Comparison of ENCODE assay signal across 11 cellular contexts in the genomic region with DNA sequence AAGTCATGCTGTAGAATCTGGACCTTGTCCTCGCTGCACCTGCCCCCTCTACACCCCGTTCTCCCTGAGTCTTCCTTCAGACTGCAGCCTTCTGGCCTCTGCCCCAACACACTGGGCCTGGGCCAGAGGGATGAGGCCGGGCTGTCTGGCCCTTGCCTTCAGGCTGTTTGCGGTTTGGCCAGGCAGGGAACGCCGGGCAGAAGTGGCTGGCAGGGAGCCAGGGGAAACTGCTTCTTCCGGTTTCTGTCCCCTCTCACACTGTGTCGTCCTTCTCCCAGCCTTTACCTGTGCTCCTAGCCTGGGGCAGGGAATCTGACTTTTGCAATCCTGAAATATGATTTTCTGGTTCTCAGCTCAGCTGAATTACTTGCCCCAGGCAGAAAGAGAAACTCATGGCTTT. TPM values are rescaled to one million over a fixed set of nuclear protein-coding genes. Genes with fewer than 3 reads are reported as not detected.
A peak's percentile ranks its signal among the peaks of the same experiment; 100 is the strongest.
DNase-seq lines count a peak whose midpoint lies in the region; ATAC-seq and TF ChIP-seq lines count a peak whose summit lies in the region.
"Had no signal": no experiment of that assay in that cellular context is flagged by ENCODE, and none has a peak within 500 bp of the region (broad histone marks: within the 10 kb centered on the region; RNA-seq: fewer than 3 reads in every experiment).

No MANE protein-coding gene starts in this region.

- no peaks in the 10 kb centered on the region for H3K4me1 Mint-ChIP-seq in Calu3 (ENCODE audit: low read depth, unreplicated experiment)

- H3K4me1 ChIP-seq in PC-3 (ENCODE audit: insufficient read depth, low read length), result no peaks in the 10 kb centered on the region
- H3K4me1 ChIP-seq in psoas muscle, result peaks cover 60% of the 10 kb centered on the region
- H3K4me1 ChIP-seq in mesendoderm (ENCODE audit: control insufficient read depth, low read depth, low read length), result no peaks in the 10 kb centered on the region

- no peak overlapping the region for H4K8ac ChIP-seq in mesendoderm (ENCODE audit: low read depth, low read length)

- no peak overlapping the region for H3K56ac ChIP-seq in mesendoderm (ENCODE audit: low read length)

- no peaks in the 10 kb centered on the region for H3K9me2 ChIP-seq in PC-3 (replicated peaks; ENCODE audit: low read length)

- peak overlapping the region; percentile 69 for H3K27ac ChIP-seq in PC-3 (ENCODE audit: low read length)
- H3K27ac ChIP-seq in psoas muscle, result peak overlapping the region; percentile 90
- H3K27ac ChIP-seq in mesendoderm (ENCODE audit: low read depth, low read length), result no peak overlapping the region
- H3K27ac ChIP-seq: HL-60 had no signal

- no peak overlapping the region for H2BK120ac ChIP-seq in mesendoderm (ENCODE audit: low read depth, low read length)

- no peak overlapping the region; the same call in 1 of the 2 replicates for H3K4me2 ChIP-seq in PC-3 (ENCODE audit: low read length)
- H3K4me2 ChIP-seq in mesendoderm (ENCODE audit: low read length), result no peak overlapping the region

- no peak overlapping the region for H3K27ac Mint-ChIP-seq in Calu3 (ENCODE audit: unreplicated experiment)

- POLR2A ChIA-PET in PC-3 (lab: Charles Lee; ENCODE audit: unreplicated experiment), result no interaction called here

- ATAC-seq in PC-3 (peak; percentile 60), Right ventricle myocardium inferior (peak; percentile 49), psoas muscle (peak; percentile 80 to 94 (median 92))

- no peak overlapping the region for H2AK5ac ChIP-seq in mesendoderm (ENCODE audit: low read length)

- H3K79me1 ChIP-seq in mesendoderm (ENCODE audit: low read length), result no peaks in the 10 kb centered on the region

- no peak overlapping the region for H2AFZ ChIP-seq in PC-3 (ENCODE audit: low read length)

- H3K36me3 ChIP-seq in PC-3 (ENCODE audit: low read depth, low read length) (no peaks in the 10 kb centered on the region), psoas muscle (ENCODE audit: insufficient read depth in 1 of 2, low read depth in 1 of 2) (peaks cover 3 to 34% of the 10 kb centered on the region in 2 donors), mesendoderm (ENCODE audit: control insufficient read depth, insufficient read depth, low read length) (no peaks in the 10 kb centered on the region)

- H3K18ac ChIP-seq in mesendoderm (ENCODE audit: low read length), result no peak overlapping the region

- no peak overlapping the region for H3K23ac ChIP-seq in mesendoderm (ENCODE audit: low read length)

- no peak overlapping the region for H3K4ac ChIP-seq in mesendoderm (ENCODE audit: low read depth, low read length)

- no peaks in the 10 kb centered on the region for H3K9me3 ChIP-seq in PC-3 (ENCODE audit: low read length)
- no peaks in the 10 kb centered on the region for H3K9me3 ChIP-seq in psoas muscle

- H3K9ac ChIP-seq in PC-3 (ENCODE audit: low read length) (no peak overlapping the region), mesendoderm (ENCODE audit: low read length) (no peak overlapping the region)

- H3K4me3 ChIP-seq in PC-3 (ENCODE audit: low read length) (no peak overlapping the region), psoas muscle (no peak overlapping the region), mesendoderm (ENCODE audit: low read length) (no peak overlapping the region)

- H3F3A ChIP-seq in PC-3 (ENCODE audit: low read length, unreplicated experiment), result no peaks in the 10 kb centered on the region

- CTCF ChIA-PET in Calu3 (lab: Charles Lee) (interaction anchor here (0.7 kb wide), 2 partner anchors 24 to 146 kb away, joined by 4 to 6 read pairs; no protein-coding TSS in a partner anchor), PC-3 (lab: Charles Lee) (no interaction called here)

- no peak overlapping the region for H3K4me3 Mint-ChIP-seq in Calu3 (ENCODE audit: low read depth, unreplicated experiment)

- no peak overlapping the region for H2BK15ac ChIP-seq in mesendoderm (replicated peaks; ENCODE audit: low read depth)

- no peaks in the 10 kb centered on the region for H3K27me3 ChIP-seq in PC-3 (ENCODE audit: low read length)
- no peaks in the 10 kb centered on the region for H3K27me3 ChIP-seq in psoas muscle (ENCODE audit: insufficient read depth in 3 of 3, low read length in 2 of 3)
- no peaks in the 10 kb centered on the region for H3K27me3 ChIP-seq in mesendoderm (ENCODE audit: insufficient read depth, low read length, poor library complexity)

- peak; percentile 40 for DNase-seq in Calu3
- DNase-seq in PC-3, result peak; percentile 94
- peak; percentile 77 for DNase-seq in Right ventricle myocardium inferior (ENCODE audit: missing footprints)
- DNase-seq in psoas muscle, result peak; percentile 84 to 91
- DNase-seq in T1000 (lab: John Stamatoyannopoulos, UW), result no peak
- DNase-seq in stimulated activated CD4-positive, alpha-beta T cell treated with anti-CD3 and anti-CD28 coated beads, Interleukin-15, amount 100 ng/mL, for 24 hours, result no peak
- DNase-seq in mesendoderm, result no peak
- no peak for DNase-seq in mesenteric fat pad (ENCODE audit: low spot score)
- DNase-seq: activated T-cell treated with anti-CD3 and anti-CD28 coated beads for 4 hours, H7 had no signal

- no peak overlapping the region for H4K5ac ChIP-seq in mesendoderm (ENCODE audit: low read length)

- no peaks in the 10 kb centered on the region for H4K20me1 ChIP-seq in PC-3 (ENCODE audit: low read length)

- H3K27me3 Mint-ChIP-seq in Calu3 (ENCODE audit: unreplicated experiment), result no peaks in the 10 kb centered on the region

- no peaks in the 10 kb centered on the region for H3K9me3 Mint-ChIP-seq in Calu3 (ENCODE audit: low read depth, unreplicated experiment)

- 10 to 25% (median 20%) methylated on average over 8 of the region's 8 CpGs for WGBS in psoas muscle, 3 donors
- WGBS in mesendoderm (ENCODE audit: extremely low coverage, insufficient coverage, low lambda C conversion rate), result no CpG with 5 or more reads among the region's 8 CpGs

- H3K36me3 Mint-ChIP-seq in Calu3 (ENCODE audit: insufficient read depth, unreplicated experiment), result peaks cover 9% of the 10 kb centered on the region

- BruUV-seq in Calu3 (replicated peaks; lab: Mats Ljungman, UMichigan), result no TSS peak
- BruUV-seq in PC-3 (replicated peaks; lab: Mats Ljungman, UMichigan), result no TSS peak

- H2BK5ac ChIP-seq in mesendoderm (ENCODE audit: low read length), result no peak overlapping the region

- H3K79me2 ChIP-seq in PC-3 (ENCODE audit: low read length), result no peaks in the 10 kb centered on the region
- no peaks in the 10 kb centered on the region for H3K79me2 ChIP-seq in mesendoderm (ENCODE audit: control insufficient read depth, insufficient read depth, low read length)

- intact Hi-C loops in Calu3 (cut with micrococcal nuclease; ENCODE audit: unreplicated experiment) (no loop called here), PC-3 (cut with micrococcal nuclease) (no loop called here), Right ventricle myocardium inferior (cut with DNase I) (no loop called here), psoas muscle (cut with DNase I) (loop anchor here in 1 of 2 donors (5.0 kb wide), 1 partner anchor 40 kb away; no protein-coding TSS in a partner anchor)

- TF ChIP-seq CTCF in Calu3 (IDR thresholded peaks at IDR 0.05; ENCODE audit: unreplicated experiment), result no peak
- TF ChIP-seq CTCF in PC-3 (conservative IDR thresholded peaks at IDR 0.05; ENCODE audit: low read depth, low read length), result no peak
- TF ChIP-seq CTCF in psoas muscle (IDR thresholded peaks at IDR 0.05), result no peak

RNA-seq across cellular contexts. Expression of a gene that starts 13.5 kb away (rescaled TPM):
- total RNA-seq in Calu3 (2022) (69.3 and 78.5 TPM in 2 replicates), PC-3 (2014; rRNA removed) (0.84 and 0.92 TPM in 2 replicates), Right ventricle myocardium inferior (202 TPM), psoas muscle (100 to 1,000 TPM in 2 of 4 donors, 10 to 100 TPM in 2; 77.5 to 135 (median 98.7) TPM), mesenteric fat pad (41.1 TPM)
- 10 to 100 TPM; 20.4 to 53.1 (median 43.2) TPM for polyA plus RNA-seq in psoas muscle
- polyA plus RNA-seq in mesendoderm (2013, experiment 1 of 2), result 9.2 TPM
- 9.7 TPM for polyA plus RNA-seq in mesendoderm (2013, experiment 2 of 2)

Comparison
In these comparisons a context has a peak if more than half of its experiments do, and no peak if none do; other contexts are left out.
1. DNase-seq: peak in Calu3 (single experiment), PC-3 (single experiment), Right ventricle myocardium inferior (single experiment) and psoas muscle (2 of 2); none in T1000 (single experiment), stimulated activated CD4-positive, alpha-beta T cell treated with anti-CD3 and anti-CD28 coated beads, Interleukin-15, amount 100 ng/mL, for 24 hours (single experiment), mesendoderm (single experiment) and mesenteric fat pad (single experiment).
2. RNA of a gene that starts 13.5 kb away (total RNA-seq): 202 TPM in Right ventricle myocardium inferior (single experiment), 77.5 to 135 TPM in psoas muscle, 69.3 to 78.5 TPM in Calu3 and 41.1 TPM in mesenteric fat pad (single experiment); 0.84 to 0.92 TPM in PC-3; every median in the first group is over 10 times any median in the second.
3. Peak in every context shown above with its lines, with median percentiles within 50 percentile points of each other: ATAC-seq.